In genomic region chr10:126421745-126422144, GRCh38 we compare ENCODE assay signal across 11 cellular contexts. TPM values are rescaled to one million over a fixed set of nuclear protein-coding genes. Genes with fewer than 3 reads are reported as not detected.
A peak's percentile ranks its signal among the peaks of the same experiment; 100 is the strongest.
DNase-seq lines count a peak whose midpoint lies in the region; ATAC-seq and TF ChIP-seq lines count a peak whose summit lies in the region.
"Had no signal": no experiment of that assay in that cellular context is flagged by ENCODE, and none has a peak within 500 bp of the region (broad histone marks: within the 10 kb centered on the region; RNA-seq: fewer than 3 reads in every experiment).

No MANE protein-coding gene starts in this region.

- intact Hi-C loops in adrenal gland (cut with DNase I), result no loop called here

- H3K27me3 Mint-ChIP-seq in activated T-cell treated with anti-CD3 and anti-CD28 coated beads, Interleukin-2, amount 50 U/mL, for 4 hours (ENCODE audit: low read depth), result no peaks in the 10 kb centered on the region

- no peak for TF ChIP-seq POLR2A in adrenal gland (IDR thresholded peaks at IDR 0.05)

- no peaks in the 10 kb centered on the region for H3K36me3 Mint-ChIP-seq in activated T-cell treated with anti-CD3 and anti-CD28 coated beads, Interleukin-2, amount 50 U/mL, for 4 hours (ENCODE audit: insufficient read depth)

- no peak for ATAC-seq in activated T-cell treated with anti-CD3 and anti-CD28 coated beads, Interleukin-2, amount 50 U/mL, for 4 hours
- no peak for ATAC-seq in activated CD4-positive, CD25-positive, alpha-beta regulatory T cell treated with anti-CD3 and anti-CD28 coated beads, Interleukin-2, amount 50 U/mL, for 24 hours
- ATAC-seq: left lung had no signal

- H3K27ac ChIP-seq in substantia nigra (ENCODE audit: low read depth, low read length, poor library complexity, severe bottlenecking), result peak overlapping the region; percentile 14
- no peak overlapping the region for H3K27ac ChIP-seq in adrenal gland

- H3K4me3 Mint-ChIP-seq in activated T-cell treated with anti-CD3 and anti-CD28 coated beads, Interleukin-2, amount 50 U/mL, for 4 hours, result no peak overlapping the region

- H3K4me3 ChIP-seq in adrenal gland, result no peak overlapping the region
- H3K4me3 ChIP-seq: left lung had no signal

- no peaks in the 10 kb centered on the region for H3K9me3 ChIP-seq in adrenal gland (replicated peaks in 1 of 3)

- H3K9me3 Mint-ChIP-seq in activated T-cell treated with anti-CD3 and anti-CD28 coated beads, Interleukin-2, amount 50 U/mL, for 4 hours, result peaks cover 18% of the 10 kb centered on the region

- no peaks in the 10 kb centered on the region for H3K4me1 Mint-ChIP-seq in activated T-cell treated with anti-CD3 and anti-CD28 coated beads, Interleukin-2, amount 50 U/mL, for 4 hours (ENCODE audit: low read depth)

- DNase-seq in HCEC 1CT (peak; percentile 89), amniotic stem cell (lab: John Stamatoyannopoulos, UW) (peak; percentile 97), glomerular endothelial cell (ENCODE audit: extremely low read depth, low read depth, low spot score) (peak; percentile 25), substantia nigra (lab: John Stamatoyannopoulos, UW) (peak in 7 of 49 donors; percentile 18 to 67 (median 36)), adrenal gland (no peak)
- no peak for DNase-seq in activated T-cell treated with anti-CD3 and anti-CD28 coated beads, Interleukin-2, amount 50 U/mL, for 4 hours
- DNase-seq in central memory CD4-positive, alpha-beta T cell, result no peak
- DNase-seq: effector memory CD4-positive, alpha-beta T cell; left lung; NCI-H1105 had no signal

- WGBS in adrenal gland, 4 donors, result 59 to 67% (median 63%) methylated on average over 6 of the region's 6 CpGs

- no peaks in the 10 kb centered on the region for H3K27me3 ChIP-seq in adrenal gland
- H3K27me3 ChIP-seq: left lung had no signal

- H3K4me1 ChIP-seq in adrenal gland (replicated peaks in 1 of 2), result no peaks in the 10 kb centered on the region
- H3K4me1 ChIP-seq: left lung had no signal

- TF ChIP-seq CTCF in adrenal gland (IDR thresholded peaks at IDR 0.05), result no peak

- no peaks in the 10 kb centered on the region for H3K36me3 ChIP-seq in adrenal gland (replicated peaks in 1 of 2)
- H3K36me3 ChIP-seq: left lung had no signal

RNA-seq across cellular contexts. Expression of gene ADAM12, which starts 33.5 kb away (rescaled TPM):
- total RNA-seq in glomerular endothelial cell, result 5.6 and 15.4 TPM in 2 replicates
- under 1 TPM; 0.34 to 0.87 (median 0.51) TPM for total RNA-seq in activated T-cell treated with anti-CD3 and anti-CD28 coated beads, Interleukin-2, amount 50 U/mL, for 4 hours
- 1 to 10 TPM in 1 of 8 donors, under 1 TPM in 7; 0.13 to 2.1 (median 0.65) TPM for total RNA-seq in adrenal gland
- polyA plus RNA-seq in adrenal gland, result under 1 TPM; 0.08 to 0.37 (median 0.16) TPM

Comparison
In these comparisons a context has a peak if more than half of its experiments do, and no peak if none do; other contexts are left out.
1. DNase-seq: peak in HCEC 1CT (single experiment), amniotic stem cell (single experiment) and glomerular endothelial cell (single experiment); none in activated T-cell treated with anti-CD3 and anti-CD28 coated beads, Interleukin-2, amount 50 U/mL, for 4 hours (single experiment), central memory CD4-positive, alpha-beta T cell (single experiment) and adrenal gland (0 of 7).